ENCODE assay signal across 3 cellular contexts in genomic region chr15:89054873-89055272, GRCh38.
TF ChIP-seq lines count a peak whose summit lies in the region.

No MANE protein-coding gene starts in this region.

TF ChIP-seq in IMR-90, 13 proteins besides CTCF, POLR2A, EP300 and RAD21:
- no peak for TF ChIP-seq FOS (IDR thresholded peaks at IDR 0.05; ENCODE audit: low read depth, low read length)
- TF ChIP-seq CEBPB (IDR thresholded peaks at IDR 0.05; ENCODE audit: low read depth, low read length): peak; percentile 36; the same call in 1 of the 2 replicates
TF ChIP-seq in IMR-90: peak in this region for 1.

TF ChIP-seq in Ishikawa, 13 proteins besides CTCF, POLR2A, EP300 and RAD21:
- TF ChIP-seq CEBPB (IDR thresholded peaks at IDR 0.05): 0 out of 2 replicates have a peak, but pooled peaks have one; percentile 11
- TF ChIP-seq TCF12 (IDR thresholded peaks at IDR 0.05; ENCODE audit: low read depth): no peak
- no peak for TF ChIP-seq YY1 (IDR thresholded peaks at IDR 0.05; ENCODE audit: low read depth)

TF ChIP-seq in K562, 482 proteins besides CTCF, POLR2A, EP300 and RAD21:
- TF ChIP-seq SAP30 (IDR thresholded peaks at IDR 0.05; ENCODE audit: borderline replicate concordance, insufficient read depth, low read depth, low read length, poor library complexity, severe bottlenecking): no peak
- TF ChIP-seq NR2C2 (CRISPR knock-in tag; IDR thresholded peaks at IDR 0.05): no peak
- no peak for TF ChIP-seq NR2C2 (tag; IDR thresholded peaks at IDR 0.05)
- TF ChIP-seq CEBPB (tag; IDR thresholded peaks at IDR 0.05): peak; percentile 54
